9 cellular contexts compared by ENCODE assay signal in genomic region chr15:38474155-38474757, GRCh38. TPM values are rescaled to one million over a fixed set of nuclear protein-coding genes. Genes with fewer than 3 reads are reported as not detected.
DNase-seq lines count a peak whose midpoint lies in the region; ATAC-seq and TF ChIP-seq lines count a peak whose summit lies in the region.
"Had no signal": no experiment of that assay in that cellular context is flagged by ENCODE, and none has a peak within 500 bp of the region (broad histone marks: within the 10 kb centered on the region; RNA-seq: fewer than 3 reads in every experiment).

No MANE protein-coding gene starts in this region.

- peaks cover 26% of the 10 kb centered on the region for H3K36me3 ChIP-seq in cardiac muscle cell

- TF ChIP-seq CTCF in cardiac muscle cell (IDR thresholded peaks at IDR 0.05; ENCODE audit: low read depth, low read length) (peak; percentile 75), retinal pigment epithelial cell (conservative IDR thresholded peaks at IDR 0.05; ENCODE audit: low read depth, low read length) (peak; percentile 81)

- H3K4me1 ChIP-seq in cardiac muscle cell (ENCODE audit: low read depth), result no peaks in the 10 kb centered on the region

- H3K9me3 Mint-ChIP-seq in activated naive CD4-positive, alpha-beta T cell treated with anti-CD3 and anti-CD28 coated beads, Interleukin-2, amount 50 U/mL, for 72 hours, result no peaks in the 10 kb centered on the region

- DNase-seq in NCI-H2029 treated with DMSO at 0.1 percent for 48 hours (lab: John Stamatoyannopoulos, UW), result peak; percentile 0
- no peak for DNase-seq in NCI-H2029 (lab: John Stamatoyannopoulos, UW)
- DNase-seq in NCI-H524 treated with DMSO at 0.1 percent for 48 hours (lab: John Stamatoyannopoulos, UW), result peak; percentile 69
- DNase-seq in activated naive CD4-positive, alpha-beta T cell treated with anti-CD3 and anti-CD28 coated beads, Interleukin-2, amount 50 U/mL, for 72 hours (ENCODE audit: low spot score in 2 of 2), result peak in 1 of 2 donors; percentile 21
- peak; percentile 73 to 80 for DNase-seq in cardiac muscle cell (ENCODE audit: low read depth in 1 of 2, low spot score in 1 of 2)
- DNase-seq in retinal pigment epithelial cell (ENCODE audit: low read depth), result peak; percentile 36

- peaks cover 8 to 15% of the 10 kb centered on the region in 2 donors for H3K36me3 Mint-ChIP-seq in activated naive CD4-positive, alpha-beta T cell treated with anti-CD3 and anti-CD28 coated beads, Interleukin-2, amount 50 U/mL, for 72 hours

- ATAC-seq in GM19395 (IDR thresholded peaks at IDR 0.05; ENCODE audit: unreplicated experiment), result peak; percentile 94
- ATAC-seq in HG03280 (IDR thresholded peaks at IDR 0.05; ENCODE audit: unreplicated experiment), result peak; percentile 94
- ATAC-seq in activated naive CD4-positive, alpha-beta T cell treated with anti-CD3 and anti-CD28 coated beads, Interleukin-2, amount 50 U/mL, for 72 hours, result peak; percentile 77 to 90

- H3K4me3 ChIP-seq in cardiac muscle cell (no peak overlapping the region), retinal pigment epithelial cell (ENCODE audit: low read length) (no peak overlapping the region)
- H3K4me3 ChIP-seq: BLaER1 treated with 17β-estradiol and CSF1 and Interleukin-3, amounts not matched to agents 10 nM and 100 nM had no signal

- no peak overlapping the region for H3K27ac ChIP-seq in cardiac muscle cell
- H3K27ac ChIP-seq: BLaER1 treated with 17β-estradiol and CSF1 and Interleukin-3, amounts not matched to agents 10 nM and 100 nM had no signal

- H3K27ac Mint-ChIP-seq in activated naive CD4-positive, alpha-beta T cell treated with anti-CD3 and anti-CD28 coated beads, Interleukin-2, amount 50 U/mL, for 72 hours, result peak overlapping the region in 1 of 2 donors; percentile 34

- H3K27me3 ChIP-seq in cardiac muscle cell, result no peaks in the 10 kb centered on the region
- H3K27me3 ChIP-seq: BLaER1 treated with 17β-estradiol and CSF1 and Interleukin-3, amounts not matched to agents 10 nM and 100 nM had no signal

- H3K9me3 ChIP-seq in cardiac muscle cell (ENCODE audit: low read depth), result no peaks in the 10 kb centered on the region
- H3K9me3 ChIP-seq: BLaER1 treated with 17β-estradiol and CSF1 and Interleukin-3, amounts not matched to agents 10 nM and 100 nM had no signal

RNA-seq across cellular contexts. Expression of gene FAM98B, which starts 20.3 kb away (rescaled TPM):
- total RNA-seq in activated naive CD4-positive, alpha-beta T cell treated with anti-CD3 and anti-CD28 coated beads, Interleukin-2, amount 50 U/mL, for 72 hours, result 10 to 100 TPM; 23.8 to 40.3 TPM
- 6.0 and 10.2 TPM in 2 replicates for total RNA-seq in cardiac muscle cell
- polyA plus RNA-seq in cardiac muscle cell, result 2.4 and 3.4 TPM in 2 replicates
